ENCODE assay signal across 22 cellular contexts in genomic region chr13:104477256-104477655, GRCh38.
DNase-seq lines count a peak whose midpoint lies in the region; ATAC-seq and TF ChIP-seq lines count a peak whose summit lies in the region.
"Had no signal": no experiment of that assay in that cellular context is flagged by ENCODE, and none has a peak within 500 bp of the region (broad histone marks: within the 10 kb centered on the region; RNA-seq: fewer than 3 reads in every experiment).

No MANE protein-coding gene starts in this region.

- peak; percentile 5 for DNase-seq in H4 (ENCODE audit: low spot score)
- peak; percentile 40 for DNase-seq in astrocyte of the cerebellum (ENCODE audit: low read depth)
- DNase-seq in fibroblast of peridontal ligament (ENCODE audit: extremely low read depth): peak; percentile 69
- peak; percentile 28 for DNase-seq in non-pigmented ciliary epithelial cell (ENCODE audit: low read depth)
- DNase-seq in CD1c-positive myeloid dendritic cell (ENCODE audit: extremely low spot score): no peak
- no peak for DNase-seq in activated naive CD8-positive, alpha-beta T cell treated with anti-CD3 and anti-CD28 coated beads, Interleukin-2, amount 50 U/mL, for 24 hours
- DNase-seq: DMS53; HCEC 1CT; KBM-7; NCI-H1092 treated with DMSO at 0.1 percent for 48 hours; NCI-H1436 treated with DMSO at 0.1 percent for 48 hours; NCI-H1930; NCI-H524; NCI-H774; NK-92 treated with Interleukin-12 subunit alpha and Interleukin-12 subunit beta, amount 100 ng/mL, for 24 hours; SIG-M5 had no signal

- H3K4me1 Mint-ChIP-seq in activated naive CD8-positive, alpha-beta T cell treated with anti-CD3 and anti-CD28 coated beads, Interleukin-2, amount 50 U/mL, for 24 hours: no peaks in the 10 kb centered on the region
- H3K4me1 Mint-ChIP-seq: GM23338 had no signal

- no peaks in the 10 kb centered on the region for H3K27me3 ChIP-seq in gastroesophageal sphincter

- no peak for TF ChIP-seq EP300 in gastroesophageal sphincter (IDR thresholded peaks at IDR 0.05)

- no peaks in the 10 kb centered on the region for H3K9me3 ChIP-seq in gastroesophageal sphincter

- in situ Hi-C loops in astrocyte of the cerebellum (cut with HindIII; ENCODE audit: low sequenced_read_pairs): no loop called here

- no peak overlapping the region for H3K4me3 Mint-ChIP-seq in activated naive CD8-positive, alpha-beta T cell treated with anti-CD3 and anti-CD28 coated beads, Interleukin-2, amount 50 U/mL, for 24 hours
- H3K4me3 Mint-ChIP-seq: GM23338 had no signal

- H3K27ac Mint-ChIP-seq in activated naive CD8-positive, alpha-beta T cell treated with anti-CD3 and anti-CD28 coated beads, Interleukin-2, amount 50 U/mL, for 24 hours: no peak overlapping the region
- H3K27ac Mint-ChIP-seq: GM23338 had no signal

- TF ChIP-seq CTCF in astrocyte of the cerebellum (IDR thresholded peaks at IDR 0.05; ENCODE audit: low read depth, low read length, missing control alignments) (no peak), gastroesophageal sphincter (IDR thresholded peaks at IDR 0.05) (no peak)

- no peaks in the 10 kb centered on the region for H3K4me1 ChIP-seq in gastroesophageal sphincter

- no peak for ATAC-seq in activated naive CD8-positive, alpha-beta T cell treated with anti-CD3 and anti-CD28 coated beads, Interleukin-2, amount 50 U/mL, for 24 hours
- ATAC-seq in GM21423 (IDR thresholded peaks at IDR 0.05; ENCODE audit: unreplicated experiment): no peak
- no peak for ATAC-seq in gastroesophageal sphincter
- ATAC-seq: GM23338 had no signal

- 85 to 92% methylated on average over 2 of the region's 2 CpGs for WGBS in gastroesophageal sphincter (ENCODE audit: low coverage in 1 of 2), 2 donors

- H3K9me3 Mint-ChIP-seq in activated naive CD8-positive, alpha-beta T cell treated with anti-CD3 and anti-CD28 coated beads, Interleukin-2, amount 50 U/mL, for 24 hours: peaks cover 18% of the 10 kb centered on the region

- TF ChIP-seq POLR2A in gastroesophageal sphincter (IDR thresholded peaks at IDR 0.05): no peak

- H3K27ac ChIP-seq in gastroesophageal sphincter: no peak overlapping the region
- H3K27ac ChIP-seq: C4-2B, HL-60, RWPE1 had no signal

- no peaks in the 10 kb centered on the region for H3K36me3 Mint-ChIP-seq in activated naive CD8-positive, alpha-beta T cell treated with anti-CD3 and anti-CD28 coated beads, Interleukin-2, amount 50 U/mL, for 24 hours (ENCODE audit: low read depth)

- H3K27me3 Mint-ChIP-seq in activated naive CD8-positive, alpha-beta T cell treated with anti-CD3 and anti-CD28 coated beads, Interleukin-2, amount 50 U/mL, for 24 hours: no peaks in the 10 kb centered on the region

- H3K4me3 ChIP-seq in astrocyte of the cerebellum (ENCODE audit: low read depth, low read length) (no peak overlapping the region), gastroesophageal sphincter (no peak overlapping the region)
- H3K4me3 ChIP-seq: GM23338 had no signal

- no peaks in the 10 kb centered on the region for H3K36me3 ChIP-seq in gastroesophageal sphincter

Comparison
In these comparisons a context has a peak if more than half of its experiments do, and no peak if none do; other contexts are left out.
1. DNase-seq: peak in H4 (single experiment), astrocyte of the cerebellum (single experiment), fibroblast of peridontal ligament (single experiment) and non-pigmented ciliary epithelial cell (single experiment); none in CD1c-positive myeloid dendritic cell (single experiment) and activated naive CD8-positive, alpha-beta T cell treated with anti-CD3 and anti-CD28 coated beads, Interleukin-2, amount 50 U/mL, for 24 hours (single experiment).